Comparison of ENCODE assay signal across 9 cellular contexts in the genomic region with DNA sequence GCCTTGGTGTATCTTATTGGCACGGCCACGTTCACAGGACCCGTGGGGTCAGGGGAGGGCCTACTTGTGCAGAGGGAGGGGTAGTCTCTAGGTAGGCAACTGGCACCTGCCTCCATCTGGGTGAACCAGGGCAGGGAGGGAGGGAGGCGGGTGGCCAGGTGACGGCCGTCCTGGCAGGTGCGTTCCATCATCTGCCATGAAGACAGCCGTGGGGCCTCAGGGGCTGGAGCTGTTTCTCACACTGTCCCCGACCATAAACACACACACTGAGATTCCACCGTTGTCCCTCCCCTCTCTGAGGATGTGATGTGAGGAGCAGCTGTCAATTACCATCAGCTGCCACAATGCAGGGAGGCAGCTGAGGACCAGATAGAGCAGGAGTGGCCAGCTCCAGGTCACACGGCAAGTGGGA. TPM values are rescaled to one million over a fixed set of nuclear protein-coding genes. Genes with fewer than 3 reads are reported as not detected.
DNase-seq lines count a peak whose midpoint lies in the region; ATAC-seq and TF ChIP-seq lines count a peak whose summit lies in the region.
"Had no signal": no experiment of that assay in that cellular context is flagged by ENCODE, and none has a peak within 500 bp of the region (broad histone marks: within the 10 kb centered on the region; RNA-seq: fewer than 3 reads in every experiment).

No MANE protein-coding gene starts in this region.

- peak; percentile 80 for DNase-seq in DMS53 treated with DMSO at 0.1 percent for 48 hours (lab: John Stamatoyannopoulos, UW; ENCODE audit: unreplicated experiment)
- peak; percentile 72 for DNase-seq in NCI-H510A treated with DMSO at 0.1 percent for 48 hours (lab: John Stamatoyannopoulos, UW)
- no peak for DNase-seq in prostate gland (ENCODE audit: low spot score)
- no peak for DNase-seq in hypothalamus (lab: John Stamatoyannopoulos, UW)
- DNase-seq in germinal center (ENCODE audit: low spot score) = no peak
- DNase-seq: dermis blood vessel endothelial cell had no signal

- H3K4me3 ChIP-seq in esophagus (ENCODE audit: low read depth in 1 of 2, low read length in 2 of 2) (no peak overlapping the region), prostate gland (no peak overlapping the region)

- no peak for TF ChIP-seq CTCF in prostate gland (IDR thresholded peaks at IDR 0.05)

- H3K36me3 ChIP-seq in esophagus (ENCODE audit: control insufficient read depth in 2 of 2, insufficient read depth in 2 of 2, low read length in 1 of 2) (no peaks in the 10 kb centered on the region), prostate gland (no peaks in the 10 kb centered on the region)

- TF ChIP-seq POLR2A in prostate gland (IDR thresholded peaks at IDR 0.05) = no peak

- H3K9me3 ChIP-seq in esophagus (ENCODE audit: control insufficient read depth in 2 of 2, insufficient read depth in 1 of 2, low read depth in 1 of 2, low read length in 1 of 2) (no peaks in the 10 kb centered on the region), prostate gland (no peaks in the 10 kb centered on the region)

- H3K4me1 ChIP-seq in esophagus (ENCODE audit: control insufficient read depth in 2 of 2, insufficient read depth in 2 of 2, low read length in 1 of 2) (peaks cover 25 to 59% of the 10 kb centered on the region in 2 donors), prostate gland (replicated peaks) (peaks cover 37% of the 10 kb centered on the region)

- H3K27me3 ChIP-seq in esophagus (ENCODE audit: control insufficient read depth in 1 of 2, insufficient read depth in 2 of 2, low read length in 2 of 2) = no peaks in the 10 kb centered on the region
- no peaks in the 10 kb centered on the region for H3K27me3 ChIP-seq in prostate gland (replicated peaks; ENCODE audit: insufficient read depth)

- ATAC-seq in GM18909 (IDR thresholded peaks at IDR 0.05; ENCODE audit: poor library complexity, unreplicated experiment) (no peak), HG03520 (IDR thresholded peaks at IDR 0.05; ENCODE audit: unreplicated experiment) (no peak)

- 42 to 43% methylated on average over 8 to 11 of the region's 11 CpGs for WGBS in esophagus, 2 donors
- 36% methylated on average over 11 of the region's 11 CpGs for WGBS in prostate gland

- intact Hi-C loops in prostate gland (cut with DNase I) = loop anchor here (5.0 kb wide), 1 partner anchor 36 kb away; no protein-coding TSS in a partner anchor

- H3K27ac ChIP-seq in esophagus (ENCODE audit: low read depth in 2 of 2, low read length in 1 of 2) = peak overlapping the region; percentile 61 to 90
- peak overlapping the region; percentile 48 to 75 for H3K27ac ChIP-seq in prostate gland

RNA-seq across cellular contexts. Expression of gene ZMIZ1, which starts 32.8 kb away (rescaled TPM):
- 10 to 100 TPM; 29.2 to 29.7 TPM for polyA plus RNA-seq in esophagus
- total RNA-seq in prostate gland = 10 to 100 TPM; 69.6 to 78.5 TPM

Comparison
In these comparisons a context has a peak if more than half of its experiments do, and no peak if none do; other contexts are left out.
1. DNase-seq: peak in DMS53 treated with DMSO at 0.1 percent for 48 hours (single experiment) and NCI-H510A treated with DMSO at 0.1 percent for 48 hours (single experiment); none in prostate gland (single experiment), hypothalamus (0 of 51) and germinal center (single experiment).